In the genomic region with DNA sequence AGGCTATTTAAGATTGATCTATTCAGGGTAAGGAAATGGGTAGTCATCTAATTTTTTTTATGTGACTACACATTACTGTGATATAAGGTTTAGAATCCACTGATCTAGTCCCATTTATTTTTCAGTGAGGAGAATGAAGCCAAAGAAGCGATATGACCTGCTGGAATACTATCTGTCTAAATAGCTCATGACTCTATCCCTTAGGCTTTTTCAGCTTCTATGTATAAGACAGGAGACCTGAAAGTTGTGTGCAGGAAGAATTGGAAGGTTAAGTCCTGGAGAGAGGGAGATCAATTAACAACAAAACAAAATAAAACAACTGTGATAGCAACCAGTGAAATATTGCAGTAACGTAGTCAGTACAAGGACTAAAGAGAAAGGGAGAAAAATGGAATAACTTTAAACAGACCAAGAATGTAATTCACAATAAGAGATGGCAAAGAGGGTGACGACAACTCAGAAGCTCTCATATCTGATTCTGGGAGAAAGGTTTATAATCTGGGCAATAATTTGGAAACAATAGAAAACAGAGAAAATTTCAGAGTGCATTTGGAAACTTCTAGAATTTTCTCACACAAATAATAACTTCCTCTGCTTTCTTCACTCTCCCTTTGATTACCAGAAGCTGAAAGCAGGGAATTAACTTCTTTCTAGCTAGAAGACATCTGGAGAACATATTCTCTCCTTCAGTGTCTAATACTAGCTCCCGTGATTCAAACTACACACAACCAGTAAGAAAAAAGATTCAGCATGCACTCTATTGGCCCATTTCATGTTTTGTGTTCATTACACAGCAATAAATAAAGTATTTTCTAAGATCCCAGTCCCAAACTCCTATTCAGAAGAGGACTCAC, we compare ENCODE assay signal across 8 cellular contexts. TPM values are rescaled to one million over a fixed set of nuclear protein-coding genes. Genes with fewer than 3 reads are reported as not detected.
A peak's percentile ranks its signal among the peaks of the same experiment; 100 is the strongest.
DNase-seq lines count a peak whose midpoint lies in the region; ATAC-seq and TF ChIP-seq lines count a peak whose summit lies in the region.

No MANE protein-coding gene starts in this region.

- peak overlapping the region; percentile 83 to 91 for H3K27ac Mint-ChIP-seq in natural killer cell treated with Interleukin-12 subunit alpha and Interleukin-12 subunit beta and Interleukin-15 and Interleukin-18, amount 100 ng/mL, for 72 hours

- H3K36me3 Mint-ChIP-seq in natural killer cell treated with Interleukin-12 subunit alpha and Interleukin-12 subunit beta and Interleukin-15 and Interleukin-18, amount 100 ng/mL, for 72 hours, result peaks cover 5% of the 10 kb centered on the region

- no peaks in the 10 kb centered on the region for H3K36me3 ChIP-seq in body of pancreas (replicated peaks in 1 of 2; ENCODE audit: insufficient read depth in 1 of 2, low read depth in 2 of 2)

- H3K4me3 Mint-ChIP-seq in natural killer cell treated with Interleukin-12 subunit alpha and Interleukin-12 subunit beta and Interleukin-15 and Interleukin-18, amount 100 ng/mL, for 72 hours, result peak overlapping the region; percentile 94

- H3K27me3 ChIP-seq in body of pancreas, result no peaks in the 10 kb centered on the region

- intact Hi-C loops in body of pancreas (cut with DNase I), result no loop called here

- ATAC-seq in HG02798 (IDR thresholded peaks at IDR 0.05; ENCODE audit: poor library complexity, unreplicated experiment) (peak; percentile 56), body of pancreas (peak; percentile 38), GM21737 (IDR thresholded peaks at IDR 0.05; ENCODE audit: unreplicated experiment) (no peak)
- peak; percentile 50 to 60 for ATAC-seq in natural killer cell treated with Interleukin-12 subunit alpha and Interleukin-12 subunit beta and Interleukin-15 and Interleukin-18, amount 100 ng/mL, for 72 hours

- no peaks in the 10 kb centered on the region for H3K27me3 Mint-ChIP-seq in natural killer cell treated with Interleukin-12 subunit alpha and Interleukin-12 subunit beta and Interleukin-15 and Interleukin-18, amount 100 ng/mL, for 72 hours

- H3K9me3 ChIP-seq in body of pancreas, result no peaks in the 10 kb centered on the region

- peak; percentile 12 for DNase-seq in ELR (ENCODE audit: low read depth)
- no peak for DNase-seq in body of pancreas
- no peak for DNase-seq in natural killer cell treated with Interleukin-12 subunit alpha and Interleukin-12 subunit beta and Interleukin-15 and Interleukin-18, amount 100 ng/mL, for 72 hours (ENCODE audit: low spot score)
- DNase-seq in NCI-H1694 (lab: John Stamatoyannopoulos, UW), result no peak
- no peak for DNase-seq in stimulated activated naive CD4-positive, alpha-beta T cell treated with Interleukin-2 at 50 U/mL for 16 hours (lab: John Stamatoyannopoulos, UW)
- no peak for DNase-seq in HuH-7.5 (ENCODE audit: low spot score)

- TF ChIP-seq POLR2A in body of pancreas (IDR thresholded peaks at IDR 0.05), result no peak

- no peaks in the 10 kb centered on the region for H3K9me3 Mint-ChIP-seq in natural killer cell treated with Interleukin-12 subunit alpha and Interleukin-12 subunit beta and Interleukin-15 and Interleukin-18, amount 100 ng/mL, for 72 hours

- 32 to 33% methylated on average over 3 to 4 of the region's 4 CpGs for WGBS in body of pancreas, 2 donors

- peak overlapping the region in 1 of 2 donors; percentile 15 for H3K4me3 ChIP-seq in body of pancreas

- H3K4me1 Mint-ChIP-seq in natural killer cell treated with Interleukin-12 subunit alpha and Interleukin-12 subunit beta and Interleukin-15 and Interleukin-18, amount 100 ng/mL, for 72 hours (ENCODE audit: low read depth in 2 of 2), result peaks cover 38 to 50% of the 10 kb centered on the region in 2 donors

- H3K4me1 ChIP-seq in body of pancreas, result peaks cover 9% of the 10 kb centered on the region

- TF ChIP-seq CTCF in body of pancreas (IDR thresholded peaks at IDR 0.05), result no peak

- peak overlapping the region in 3 of 4 donors; percentile 42 to 55 (median 51) for H3K27ac ChIP-seq in body of pancreas

RNA-seq across cellular contexts. Expression of gene CASP12, which starts 19.2 kb away (rescaled TPM):
- total RNA-seq in body of pancreas, result 1 to 10 TPM; 1.6 to 3.6 TPM
- not detected for total RNA-seq in natural killer cell treated with Interleukin-12 subunit alpha and Interleukin-12 subunit beta and Interleukin-15 and Interleukin-18, amount 100 ng/mL, for 72 hours

RNA-seq across cellular contexts. Expression of gene CASP4, which starts 50.9 kb away (rescaled TPM):
- total RNA-seq in body of pancreas, result 10 to 100 TPM; 39.9 to 61.0 TPM
- 100 to 1,000 TPM; 118 to 211 TPM for total RNA-seq in natural killer cell treated with Interleukin-12 subunit alpha and Interleukin-12 subunit beta and Interleukin-15 and Interleukin-18, amount 100 ng/mL, for 72 hours
